In genomic region chr7:29806793-29807178, GRCh38 we compare ENCODE assay signal across 9 cellular contexts. TPM values are rescaled to one million over a fixed set of nuclear protein-coding genes. Genes with fewer than 3 reads are reported as not detected.
DNase-seq lines count a peak whose midpoint lies in the region; ATAC-seq and TF ChIP-seq lines count a peak whose summit lies in the region.
"Had no signal": no experiment of that assay in that cellular context is flagged by ENCODE, and none has a peak within 500 bp of the region (broad histone marks: within the 10 kb centered on the region; RNA-seq: fewer than 3 reads in every experiment).

No MANE protein-coding gene starts in this region.

- H3K27me3 ChIP-seq in Peyer's patch (peaks cover 0 to 5% of the 10 kb centered on the region in 2 donors), neuronal stem cell (ENCODE audit: control insufficient read depth in 3 of 3, insufficient read depth in 3 of 3, low read depth in 1 of 3, low read length in 3 of 3) (peaks cover 0 to 80% (median 0%) of the 10 kb centered on the region in 3 experiments)

- H3K4me1 ChIP-seq in Peyer's patch = peaks cover 0 to 17% (median 3%) of the 10 kb centered on the region in 4 donors
- H3K4me1 ChIP-seq in neuronal stem cell (ENCODE audit: control insufficient read depth in 2 of 2, insufficient read depth in 1 of 2, low read depth in 1 of 2, low read length in 2 of 2) = peaks cover 0 to 7% of the 10 kb centered on the region in 2 donors

- H3K27ac ChIP-seq in Peyer's patch (peak overlapping the region in 3 of 4 donors; percentile 12 to 36 (median 35)), neuronal stem cell (replicated peaks; ENCODE audit: low read length) (no peak overlapping the region)

- H4K91ac ChIP-seq in neuronal stem cell (ENCODE audit: low read depth, low read length, poor library complexity) = no peak overlapping the region

- H3K18ac ChIP-seq in neuronal stem cell (ENCODE audit: low read length) = peak overlapping the region; percentile 93

- no peak overlapping the region for H2BK15ac ChIP-seq in neuronal stem cell (ENCODE audit: low read length)

- H3K23ac ChIP-seq in neuronal stem cell (ENCODE audit: low read depth, low read length, poor library complexity) = no peak overlapping the region

- H2BK12ac ChIP-seq in neuronal stem cell (ENCODE audit: low read length) = peak overlapping the region; percentile 25

- TF ChIP-seq CTCF in Peyer's patch (IDR thresholded peaks at IDR 0.05) (no peak), glutamatergic neuron (IDR thresholded peaks at IDR 0.05; ENCODE audit: partially characterized antibody, unreplicated experiment) (no peak)

- WGBS in neuronal stem cell (ENCODE audit: extremely low coverage in 2 of 2, insufficient read length in 2 of 2, insufficient replicate concordance in 1 of 2), 2 donors = no CpG with 5 or more reads among the region's 41 CpGs

- H3K4ac ChIP-seq in neuronal stem cell (ENCODE audit: low read length) = no peak overlapping the region

- peak overlapping the region; percentile 92 for H2AFZ ChIP-seq in neuronal stem cell (ENCODE audit: low read length)

- no peaks in the 10 kb centered on the region for H3K79me1 ChIP-seq in neuronal stem cell (ENCODE audit: low read depth, low read length)

- TF ChIP-seq POLR2A in Peyer's patch (IDR thresholded peaks at IDR 0.05) = no peak

- ATAC-seq in HG02642 (IDR thresholded peaks at IDR 0.05; ENCODE audit: poor library complexity, unreplicated experiment) = no peak

- no peak overlapping the region for H2AK5ac ChIP-seq in neuronal stem cell (ENCODE audit: low read depth, low read length)

- H3K9me3 Mint-ChIP-seq in glutamatergic neuron (ENCODE audit: unreplicated experiment) = peaks cover 13% of the 10 kb centered on the region

- peak; percentile 39 for DNase-seq in AG20443 (ENCODE audit: low spot score)
- DNase-seq in Peyer's patch = no peak
- DNase-seq in glutamatergic neuron = no peak
- DNase-seq in neuronal stem cell (ENCODE audit: low spot score) = no peak
- DNase-seq in SHP77 (lab: John Stamatoyannopoulos, UW) = no peak
- DNase-seq in SKM-1 (lab: John Stamatoyannopoulos, UW; ENCODE audit: unreplicated experiment) = no peak
- no peak for DNase-seq in GDM1 (lab: John Stamatoyannopoulos, UW)
- DNase-seq: CD4-positive, CD25-positive, alpha-beta regulatory T cell had no signal

- H3K9ac ChIP-seq in neuronal stem cell (ENCODE audit: low read depth, low read length, poor library complexity) = peak overlapping the region; percentile 78

- no peaks in the 10 kb centered on the region for H3K36me3 Mint-ChIP-seq in glutamatergic neuron (ENCODE audit: unreplicated experiment)
- H3K36me3 Mint-ChIP-seq: CD4-positive, CD25-positive, alpha-beta regulatory T cell had no signal

- H3K27me3 Mint-ChIP-seq in glutamatergic neuron (ENCODE audit: unreplicated experiment) = peaks cover 28% of the 10 kb centered on the region

- peak overlapping the region; percentile 74 for H3K4me2 ChIP-seq in neuronal stem cell (ENCODE audit: insufficient read depth, low read length, poor library complexity, severe bottlenecking)

- no peak overlapping the region for H3K27ac Mint-ChIP-seq in glutamatergic neuron (ENCODE audit: unreplicated experiment)
- H3K27ac Mint-ChIP-seq: CD4-positive, CD25-positive, alpha-beta regulatory T cell had no signal

- H3K36me3 ChIP-seq in Peyer's patch = no peaks in the 10 kb centered on the region
- H3K36me3 ChIP-seq in neuronal stem cell (replicated peaks in 1 of 2; ENCODE audit: control insufficient read depth in 2 of 2, insufficient read depth in 2 of 2, low read length in 2 of 2) = no peaks in the 10 kb centered on the region

- no peak overlapping the region for H4K8ac ChIP-seq in neuronal stem cell (ENCODE audit: low read depth, low read length)

- peak overlapping the region; percentile 30 to 70 (median 52) for H3K4me3 ChIP-seq in Peyer's patch
- H3K4me3 ChIP-seq in neuronal stem cell (ENCODE audit: low read length in 2 of 2) = peak overlapping the region; percentile 36 to 92

- no peak overlapping the region for H2BK120ac ChIP-seq in neuronal stem cell (ENCODE audit: low read depth, low read length)

- peak overlapping the region; percentile 49 for H3K14ac ChIP-seq in neuronal stem cell (ENCODE audit: low read length)

- no peaks in the 10 kb centered on the region for H3K9me3 ChIP-seq in Peyer's patch
- H3K9me3 ChIP-seq in neuronal stem cell (replicated peaks in 1 of 2; ENCODE audit: control insufficient read depth in 2 of 2, insufficient read depth in 1 of 2, low read depth in 1 of 2, low read length in 2 of 2) = peaks cover 0 to 5% of the 10 kb centered on the region in 2 donors

- no peaks in the 10 kb centered on the region for H3K4me1 Mint-ChIP-seq in glutamatergic neuron (ENCODE audit: low read depth, unreplicated experiment)

- peak overlapping the region; percentile 69 for H3K4me3 Mint-ChIP-seq in glutamatergic neuron (ENCODE audit: unreplicated experiment)
- H3K4me3 Mint-ChIP-seq: CD4-positive, CD25-positive, alpha-beta regulatory T cell had no signal

- H2BK5ac ChIP-seq in neuronal stem cell (ENCODE audit: low read length) = peak overlapping the region; percentile 30

RNA-seq across cellular contexts. Expression of gene WIPF3, which starts 0.5 kb away (rescaled TPM):
- total RNA-seq in Peyer's patch (1 to 10 TPM in 1 of 4 donors, under 1 TPM in 2, not detected in 1; 0.66 to 2.5 (median 0.83) TPM), glutamatergic neuron (ENCODE audit: unreplicated experiment) (0.37 TPM)
- 14.8 TPM for polyA plus RNA-seq in neuronal stem cell (2013, experiment 1 of 2)
- polyA plus RNA-seq in neuronal stem cell (2013, experiment 2 of 2) = 15.7 TPM
- total RNA-seq: CD4-positive, CD25-positive, alpha-beta regulatory T cell had no signal
- polyA plus RNA-seq: CD4-positive, CD25-positive, alpha-beta regulatory T cell had no signal
